In the genomic region with DNA sequence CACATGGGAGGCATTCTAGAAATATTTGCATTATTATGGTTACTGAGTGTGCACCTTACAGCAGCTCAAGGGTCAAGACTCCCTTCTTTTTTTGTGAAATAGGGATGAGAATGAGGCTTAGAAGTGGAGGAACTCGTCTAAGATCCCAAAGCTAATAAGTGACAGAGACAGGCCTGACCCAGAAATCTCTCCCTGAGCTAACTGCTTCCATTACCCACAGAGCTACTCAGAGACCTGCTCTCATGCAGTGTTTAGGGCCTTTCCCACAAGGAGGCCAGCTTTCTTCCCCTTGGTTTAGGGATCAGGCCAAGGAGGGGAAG, we compare ENCODE assay signal across 20 cellular contexts.
DNase-seq lines count a peak whose midpoint lies in the region; ATAC-seq and TF ChIP-seq lines count a peak whose summit lies in the region.
"Had no signal": no experiment of that assay in that cellular context is flagged by ENCODE, and none has a peak within 500 bp of the region (broad histone marks: within the 10 kb centered on the region; RNA-seq: fewer than 3 reads in every experiment).

No MANE protein-coding gene starts in this region.

- DNase-seq in right atrium auricular region (ENCODE audit: low spot score) (peak; percentile 26), Right ventricle myocardium superior (no peak), fibroblast of the aortic adventitia (ENCODE audit: low read depth) (no peak), DMS114 treated with DMSO at 0.1 percent for 48 hours (lab: John Stamatoyannopoulos, UW; ENCODE audit: unreplicated experiment) (no peak), foreskin melanocyte (no peak), NCI-H2196 treated with DMSO at 0.1 percent for 48 hours (lab: John Stamatoyannopoulos, UW; ENCODE audit: unreplicated experiment) (no peak)
- DNase-seq: activated CD4-positive, alpha-beta T cell treated with anti-CD3 and anti-CD28 coated beads for 4 hours; activated naive CD4-positive, alpha-beta T cell treated with anti-CD3 and anti-CD28 coated beads for 36 hours; activated T-cell treated with anti-CD3 and anti-CD28 coated beads, Interleukin-2, amount 50 U/mL, for 72 hours; mesendoderm; NCI-H1048; NCI-H1930; stimulated activated naive CD8-positive, alpha-beta T cell treated with anti-CD3 and anti-CD28 coated beads, Interleukin-15, Interleukin-2, amounts not matched to agents 100 U/mL and 50 U/mL, for 24 hours; T-helper 17 cell had no signal

- no peak for TF ChIP-seq CTCF in right atrium auricular region (IDR thresholded peaks at IDR 0.05)
- peak; percentile 25 for TF ChIP-seq CTCF in fibroblast of the aortic adventitia (IDR thresholded peaks at IDR 0.05; ENCODE audit: insufficient read depth, low read length)

- H3K27ac ChIP-seq in right atrium auricular region (no peak overlapping the region), rectal smooth muscle tissue (ENCODE audit: low read depth, low read length) (peak overlapping the region; percentile 74)
- H3K27ac ChIP-seq: A549 had no signal

- ATAC-seq in Right ventricle myocardium superior (ENCODE audit: poor library complexity) = no peak
- ATAC-seq in GM18505 (IDR thresholded peaks at IDR 0.05; ENCODE audit: unreplicated experiment) = no peak
- ATAC-seq: A549; activated T-cell treated with anti-CD3 and anti-CD28 coated beads, Interleukin-2, amount 50 U/mL, for 72 hours; HCT116; stimulated activated naive CD8-positive, alpha-beta T cell treated with anti-CD3 and anti-CD28 coated beads, Interleukin-15, Interleukin-2, amounts not matched to agents 100 U/mL and 50 U/mL, for 24 hours; T-helper 17 cell had no signal

- H3K9ac ChIP-seq in rectal smooth muscle tissue (ENCODE audit: low read length) = no peak overlapping the region

- H3K27me3 ChIP-seq in right atrium auricular region (no peaks in the 10 kb centered on the region), rectal smooth muscle tissue (ENCODE audit: control insufficient read depth, insufficient read depth, low read length) (no peaks in the 10 kb centered on the region)
- H3K27me3 ChIP-seq: ovary, tibial nerve had no signal

- intact Hi-C loops in Right ventricle myocardium superior (cut with DNase I) = no loop called here

- H3K36me3 ChIP-seq in right atrium auricular region = no peaks in the 10 kb centered on the region
- H3K36me3 ChIP-seq in rectal smooth muscle tissue (ENCODE audit: control insufficient read depth, insufficient read depth, low read length) = no peaks in the 10 kb centered on the region
- H3K36me3 ChIP-seq: ovary, tibial nerve had no signal

- H3K4me3 ChIP-seq in right atrium auricular region (no peak overlapping the region), fibroblast of the aortic adventitia (ENCODE audit: low read depth, low read length) (no peak overlapping the region), rectal smooth muscle tissue (ENCODE audit: low read length) (no peak overlapping the region)
- H3K4me3 ChIP-seq: A549, ovary, tibial nerve had no signal

- H3K4me1 ChIP-seq in right atrium auricular region (peaks cover 0 to 20% of the 10 kb centered on the region in 2 donors), rectal smooth muscle tissue (ENCODE audit: control insufficient read depth, insufficient read depth, low read length) (peaks cover 35% of the 10 kb centered on the region)
- H3K4me1 ChIP-seq: A549 had no signal

- no peaks in the 10 kb centered on the region for H3K9me3 ChIP-seq in right atrium auricular region
- H3K9me3 ChIP-seq: A549, ovary had no signal

- TF ChIP-seq POLR2A in GM18505 (IDR thresholded peaks at IDR 0.05; ENCODE audit: borderline replicate concordance, extremely low read depth, insufficient read depth, insufficient read length) = no peak
